In the genomic region with DNA sequence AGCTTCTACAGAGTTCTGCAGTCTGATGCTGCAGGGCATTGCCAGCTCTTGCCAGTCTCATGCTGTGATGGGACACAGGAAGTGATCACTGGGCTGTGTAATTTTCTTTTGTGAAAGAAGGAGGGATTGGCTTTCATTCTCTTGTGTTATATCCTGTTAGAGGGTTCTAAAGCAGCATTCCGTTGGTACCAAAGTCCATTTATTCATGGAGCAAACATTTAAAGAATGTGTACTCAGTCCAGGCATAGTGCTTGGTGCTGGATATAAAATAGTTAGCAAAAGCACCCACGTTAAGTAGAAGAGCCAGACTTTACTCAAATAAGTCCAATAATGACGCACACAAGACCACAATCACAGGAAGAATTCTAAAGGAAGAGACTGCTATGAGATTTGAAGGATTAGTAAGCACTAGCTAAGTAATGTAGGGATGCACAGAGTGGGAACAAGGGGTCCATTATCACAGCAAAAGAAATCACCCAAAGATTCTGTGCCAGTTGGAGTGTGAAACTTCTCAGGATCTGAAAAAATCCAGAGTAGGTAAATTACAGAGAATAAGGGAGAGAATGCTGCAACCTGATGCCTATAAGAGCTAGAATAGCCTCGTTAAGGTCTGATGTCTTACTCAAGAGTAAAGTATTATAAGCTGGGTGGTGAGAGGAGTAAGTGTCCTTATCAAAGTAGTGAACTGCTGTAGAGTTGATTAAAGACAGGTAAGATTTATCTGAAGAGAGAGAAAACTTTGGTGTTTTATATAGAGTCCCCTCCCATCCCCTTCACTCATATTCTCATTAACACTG, we compare ENCODE assay signal across 12 cellular contexts.
DNase-seq lines count a peak whose midpoint lies in the region; ATAC-seq and TF ChIP-seq lines count a peak whose summit lies in the region.
"Had no signal": no experiment of that assay in that cellular context is flagged by ENCODE, and none has a peak within 500 bp of the region (broad histone marks: within the 10 kb centered on the region; RNA-seq: fewer than 3 reads in every experiment).

No MANE protein-coding gene starts in this region.

- DNase-seq in EH (ENCODE audit: low read depth) (peak; percentile 99), NCI-H82 (lab: John Stamatoyannopoulos, UW) (peak; percentile 5), epithelial cell of esophagus (ENCODE audit: low read depth) (peak; percentile 82), omental fat pad (ENCODE audit: low spot score) (no peak), SIG-M5 treated with dmso at 0.1 percent for 504 hours (lab: John Stamatoyannopoulos, UW; ENCODE audit: unreplicated experiment) (no peak), left lobe of liver (ENCODE audit: low spot score) (no peak), activated gamma-delta T cell treated with Interleukin-2 at 50 U/mL for 16 hours (no peak), RPMI8226 (no peak)
- DNase-seq: activated naive CD4-positive, alpha-beta T cell; glutamatergic neuron; NCI-H2029; occipital lobe had no signal

- TF ChIP-seq CTCF in epithelial cell of esophagus (IDR thresholded peaks at IDR 0.05; ENCODE audit: insufficient read depth, low read depth, low read length, missing control alignments) (no peak), omental fat pad (IDR thresholded peaks at IDR 0.05) (no peak)

- no peak overlapping the region for H3K4me3 ChIP-seq in epithelial cell of esophagus (ENCODE audit: low read length)

- ATAC-seq in omental fat pad (ENCODE audit: low FRiP score): peak; percentile 52
- no peak for ATAC-seq in left lobe of liver

Comparison
In these comparisons a context has a peak if more than half of its experiments do, and no peak if none do; other contexts are left out.
1. DNase-seq: peak in EH (single experiment), NCI-H82 (single experiment) and epithelial cell of esophagus (single experiment); none in omental fat pad (single experiment), SIG-M5 treated with dmso at 0.1 percent for 504 hours (single experiment), left lobe of liver (single experiment), activated gamma-delta T cell treated with Interleukin-2 at 50 U/mL for 16 hours (single experiment) and RPMI8226 (single experiment).